14 cellular contexts compared by ENCODE assay signal in genomic region chr16:530111-530817, GRCh38. TPM values are rescaled to one million over a fixed set of nuclear protein-coding genes. Genes with fewer than 3 reads are reported as not detected.
DNase-seq lines count a peak whose midpoint lies in the region; ATAC-seq and TF ChIP-seq lines count a peak whose summit lies in the region.
"Had no signal": no experiment of that assay in that cellular context is flagged by ENCODE, and none has a peak within 500 bp of the region (broad histone marks: within the 10 kb centered on the region; RNA-seq: fewer than 3 reads in every experiment).

No MANE protein-coding gene starts in this region.

- intact Hi-C loops in CD8-positive, alpha-beta T cell (cut with DNase I, micrococcal nuclease), result no loop called here

- peaks cover 83% of the 10 kb centered on the region for H3K79me2 ChIP-seq in neural progenitor cell (ENCODE audit: low read depth)

- no peak overlapping the region for H3K27ac ChIP-seq in CD8-positive, alpha-beta T cell (ENCODE audit: low read depth, low read length)
- H3K27ac ChIP-seq in neural progenitor cell (no peak overlapping the region), WERI-Rb-1 (no peak overlapping the region)
- H3K27ac ChIP-seq: coronary artery had no signal

- H3K36me3 ChIP-seq in CD8-positive, alpha-beta T cell (ENCODE audit: insufficient read depth, low read length), result no peaks in the 10 kb centered on the region
- H3K36me3 ChIP-seq in neural progenitor cell, result no peaks in the 10 kb centered on the region
- H3K36me3 ChIP-seq in WERI-Rb-1, result peaks cover 18% of the 10 kb centered on the region
- H3K36me3 ChIP-seq: upper lobe of right lung had no signal

- H3K36me3 Mint-ChIP-seq in CD8-positive, alpha-beta T cell, result peaks cover 6% of the 10 kb centered on the region
- H3K36me3 Mint-ChIP-seq in IgD-negative memory B cell (no peaks in the 10 kb centered on the region), chondrocyte (ENCODE audit: low read depth) (peaks cover 2% of the 10 kb centered on the region), neural progenitor cell (peaks cover 2% of the 10 kb centered on the region)

- no peak overlapping the region for H3K9ac ChIP-seq in neural progenitor cell

- no peaks in the 10 kb centered on the region for H3K9me3 Mint-ChIP-seq in CD8-positive, alpha-beta T cell
- H3K9me3 Mint-ChIP-seq in IgD-negative memory B cell (no peaks in the 10 kb centered on the region), chondrocyte (ENCODE audit: low read depth) (no peaks in the 10 kb centered on the region), neural progenitor cell (no peaks in the 10 kb centered on the region)

- H3K9me3 ChIP-seq in CD8-positive, alpha-beta T cell (ENCODE audit: low read length), result no peaks in the 10 kb centered on the region
- H3K9me3 ChIP-seq in neural progenitor cell (ENCODE audit: low read depth) (no peaks in the 10 kb centered on the region), WERI-Rb-1 (ENCODE audit: severe bottlenecking) (no peaks in the 10 kb centered on the region)
- H3K9me3 ChIP-seq: upper lobe of right lung had no signal

- H3K27ac Mint-ChIP-seq in CD8-positive, alpha-beta T cell, result no peak overlapping the region
- H3K27ac Mint-ChIP-seq in IgD-negative memory B cell (no peak overlapping the region), chondrocyte (ENCODE audit: unreplicated experiment) (peak overlapping the region; percentile 45), neural progenitor cell (no peak overlapping the region)

- H3K4me2 ChIP-seq in neural progenitor cell, result no peak overlapping the region

- H3K4me1 ChIP-seq in CD8-positive, alpha-beta T cell (ENCODE audit: insufficient read depth, low read length), result peaks cover 34% of the 10 kb centered on the region
- peaks cover 13% of the 10 kb centered on the region for H3K4me1 ChIP-seq in neural progenitor cell

- H3K4me3 Mint-ChIP-seq in CD8-positive, alpha-beta T cell, result peak overlapping the region; percentile 86
- peak overlapping the region; percentile 66 to 95 (median 94) for H3K4me3 Mint-ChIP-seq in IgD-negative memory B cell
- no peak overlapping the region for H3K4me3 Mint-ChIP-seq in chondrocyte (ENCODE audit: unreplicated experiment)
- H3K4me3 Mint-ChIP-seq in neural progenitor cell, result peak overlapping the region; percentile 89

- ATAC-seq in CD8-positive, alpha-beta T cell, result no peak
- ATAC-seq: upper lobe of right lung had no signal

- H4K20me1 ChIP-seq in neural progenitor cell (ENCODE audit: low read depth), result peaks cover 86% of the 10 kb centered on the region

- H3K4me1 Mint-ChIP-seq in CD8-positive, alpha-beta T cell (ENCODE audit: low read depth), result peaks cover 30% of the 10 kb centered on the region
- H3K4me1 Mint-ChIP-seq in IgD-negative memory B cell, result peaks cover 9 to 17% (median 14%) of the 10 kb centered on the region in 3 donors
- H3K4me1 Mint-ChIP-seq in chondrocyte (ENCODE audit: low read depth), result peaks cover 44% of the 10 kb centered on the region
- peaks cover 22% of the 10 kb centered on the region for H3K4me1 Mint-ChIP-seq in neural progenitor cell

- CTCF ChIA-PET in CD8-positive, alpha-beta T cell (lab: Charles Lee), result interaction anchor here (1.1 kb wide), 1 partner anchor 43 kb away, joined by 3 read pairs; no protein-coding TSS in a partner anchor

- no peak overlapping the region for H2AFZ ChIP-seq in neural progenitor cell (replicated peaks)

- no peak for TF ChIP-seq CTCF in CD8-positive, alpha-beta T cell (IDR thresholded peaks at IDR 0.05)
- TF ChIP-seq CTCF in chondrocyte (IDR thresholded peaks at IDR 0.05) (no peak), neural progenitor cell (IDR thresholded peaks at IDR 0.05) (no peak), WERI-Rb-1 (IDR thresholded peaks at IDR 0.05; ENCODE audit: low read depth, low read length) (no peak)

- no peaks in the 10 kb centered on the region for H3K27me3 ChIP-seq in CD8-positive, alpha-beta T cell (ENCODE audit: insufficient read depth, low read length)
- H3K27me3 ChIP-seq in neural progenitor cell (no peaks in the 10 kb centered on the region), WERI-Rb-1 (ENCODE audit: insufficient read depth, low read depth, severe bottlenecking) (no peaks in the 10 kb centered on the region)
- H3K27me3 ChIP-seq: upper lobe of right lung had no signal

- no peak overlapping the region for H3K4me3 ChIP-seq in CD8-positive, alpha-beta T cell (ENCODE audit: low read depth, low read length)
- H3K4me3 ChIP-seq in neural progenitor cell (no peak overlapping the region), WERI-Rb-1 (ENCODE audit: low read depth, low read length) (no peak overlapping the region)

- POLR2A ChIA-PET in CD8-positive, alpha-beta T cell (lab: Charles Lee), result no interaction called here

- DNase-seq in CD8-positive, alpha-beta T cell, result no peak
- no peak for DNase-seq in chondrocyte (ENCODE audit: low spot score)
- DNase-seq in neural progenitor cell (ENCODE audit: low spot score), result no peak
- DNase-seq in HCEC 1CT, result no peak
- DNase-seq in EL, result no peak
- no peak for DNase-seq in WERI-Rb-1
- DNase-seq: DMS53, foreskin melanocyte, NCI-H1417 treated with DMSO at 0.1 percent for 48 hours, upper lobe of right lung had no signal

- H3F3A ChIP-seq in neural progenitor cell (ENCODE audit: low read depth), result peaks cover 5% of the 10 kb centered on the region

- H3K27me3 Mint-ChIP-seq in CD8-positive, alpha-beta T cell (ENCODE audit: low read depth), result no peaks in the 10 kb centered on the region
- no peaks in the 10 kb centered on the region for H3K27me3 Mint-ChIP-seq in IgD-negative memory B cell
- no peaks in the 10 kb centered on the region for H3K27me3 Mint-ChIP-seq in chondrocyte (ENCODE audit: low read depth)
- H3K27me3 Mint-ChIP-seq in neural progenitor cell (ENCODE audit: insufficient read depth, low read depth), result peaks cover 9% of the 10 kb centered on the region

RNA-seq across cellular contexts. Expression of gene CAPN15, which starts 2.8 kb away (rescaled TPM):
- 10 to 100 TPM; 40.5 to 43.6 TPM for total RNA-seq in CD8-positive, alpha-beta T cell
- polyA plus RNA-seq in IgD-negative memory B cell, result 9.1 TPM
- 28.8 to 32.0 TPM (median 29.7 TPM) in 3 replicates for total RNA-seq in chondrocyte
- 6.8 and 41.0 TPM in 2 replicates for total RNA-seq in neural progenitor cell (ENCODE audit: low replicate concordance)

RNA-seq across cellular contexts. Expression of gene PRR35, which starts 29.9 kb away (rescaled TPM):
- total RNA-seq in CD8-positive, alpha-beta T cell, result not detected
- polyA plus RNA-seq in IgD-negative memory B cell, result not detected
- total RNA-seq in chondrocyte, result not detected in 3 replicates
- not detected in 2 replicates for total RNA-seq in neural progenitor cell (ENCODE audit: low replicate concordance)
- total RNA-seq: HT-29, pulmonary artery endothelial cell, upper lobe of right lung had no signal

RNA-seq across cellular contexts. Expression of gene NHLRC4, which starts 36.5 kb away (rescaled TPM):
- under 1 TPM in 1 of 2 experiments, not detected in 1; 0.25 TPM for total RNA-seq in CD8-positive, alpha-beta T cell
- 4.5 TPM for polyA plus RNA-seq in IgD-negative memory B cell
- total RNA-seq in chondrocyte (not detected in 3 replicates), neural progenitor cell (ENCODE audit: low replicate concordance) (0.28 TPM in 1 of 2 replicates, not detected in the other)

RNA-seq across cellular contexts. Expression of gene PIGQ, which starts 39.5 kb away (rescaled TPM):
- 10 to 100 TPM; 25.9 to 31.0 TPM for total RNA-seq in CD8-positive, alpha-beta T cell
- 18.9 TPM for polyA plus RNA-seq in IgD-negative memory B cell
- total RNA-seq in chondrocyte (34.1 to 57.1 TPM (median 37.3 TPM) in 3 replicates), neural progenitor cell (ENCODE audit: low replicate concordance) (16.1 and 60.7 TPM in 2 replicates)

RNA-seq across cellular contexts. Expression of gene RAB40C, which starts 59.6 kb away (rescaled TPM):
- 1 to 10 TPM; 3.9 to 5.9 TPM for total RNA-seq in CD8-positive, alpha-beta T cell
- 14.7 TPM for polyA plus RNA-seq in IgD-negative memory B cell
- total RNA-seq in chondrocyte (15.2 to 19.6 TPM (median 19.6 TPM) in 3 replicates), neural progenitor cell (ENCODE audit: low replicate concordance) (6.0 and 30.0 TPM in 2 replicates)
